1 cellular context compared by ENCODE assay signal in genomic region chr21:41805038-41805437, GRCh38.
A peak's percentile ranks its signal among the peaks of the same experiment; 100 is the strongest.
TF ChIP-seq lines count a peak whose summit lies in the region.

No MANE protein-coding gene starts in this region.

TF ChIP-seq in K562, 482 proteins besides CTCF, POLR2A, EP300 and RAD21:
- TF ChIP-seq SMC3 (conservative IDR thresholded peaks at IDR 0.05; ENCODE audit: insufficient read depth, low read depth, low read length): no peak
- TF ChIP-seq MXI1 (IDR thresholded peaks at IDR 0.05; ENCODE audit: low read depth, low read length): no peak
- TF ChIP-seq IRF2 (CRISPR knock-in tag; IDR thresholded peaks at IDR 0.05): no peak
- TF ChIP-seq NR1H2 (CRISPR knock-in tag; IDR thresholded peaks at IDR 0.05): no peak
- 0 out of 2 replicates have a peak, but pooled peaks have one; percentile 15 for TF ChIP-seq EGR1 (conservative IDR thresholded peaks at IDR 0.05)
- TF ChIP-seq E2F1 (CRISPR knock-in tag; IDR thresholded peaks at IDR 0.05): no peak
- TF ChIP-seq HDAC3 (IDR thresholded peaks at IDR 0.05; ENCODE audit: borderline replicate concordance, partially characterized antibody): no peak
